In the genomic region with DNA sequence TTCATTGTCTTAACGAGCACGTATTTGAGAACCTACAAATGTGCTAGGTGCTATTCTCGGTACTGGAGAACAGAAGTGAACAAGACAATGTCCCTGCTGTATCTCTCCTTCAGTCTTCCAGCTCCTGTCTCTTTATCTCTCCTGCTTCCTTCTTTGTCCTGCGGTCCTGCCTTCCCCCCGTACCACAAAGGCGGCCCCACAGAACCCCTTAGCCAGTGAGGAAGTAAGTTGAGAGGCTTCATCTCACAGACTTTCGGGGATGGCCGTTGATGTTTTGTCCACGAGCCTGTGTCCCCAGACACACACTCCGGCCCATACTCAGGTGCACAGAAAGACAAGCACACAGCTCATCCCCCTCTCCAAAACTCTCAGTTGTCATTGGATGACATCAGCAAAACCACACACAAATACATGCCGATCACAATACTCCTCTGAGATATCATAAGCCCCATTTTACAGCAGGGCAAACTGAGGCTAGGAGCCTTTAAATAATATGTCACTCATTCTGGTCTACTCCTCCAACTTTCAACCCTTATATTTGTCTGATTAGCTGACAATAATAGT, we compare ENCODE assay signal across 1 cellular context.
TF ChIP-seq lines count a peak whose summit lies in the region.

No MANE protein-coding gene starts in this region.

TF ChIP-seq in H1, 55 proteins besides CTCF, POLR2A, EP300 and RAD21:
- TF ChIP-seq KDM4A (IDR thresholded peaks at IDR 0.05; ENCODE audit: low read depth, low read length, severe bottlenecking) (no peak), FOSL1 (IDR thresholded peaks at IDR 0.05; ENCODE audit: insufficient read depth, low read depth, low read length) (no peak), CBX5 (IDR thresholded peaks at IDR 0.05; ENCODE audit: low read depth, low read length) (no peak), ATF2 (IDR thresholded peaks at IDR 0.05; ENCODE audit: low read length) (0 out of 2 replicates have a peak, but pooled peaks have one; percentile 37), HDAC2 (IDR thresholded peaks at IDR 0.05; ENCODE audit: borderline replicate concordance in 1 of 2, low read depth in 2 of 2, low read length in 2 of 2) (peak in 1 of 2 experiments; percentile 100; a peak in 2 of 4 replicates), CBX8 (IDR thresholded peaks at IDR 0.05; ENCODE audit: borderline replicate concordance, low read depth, low read length) (no peak), BCL11A (IDR thresholded peaks at IDR 0.05; ENCODE audit: low read depth in 2 of 2, low read length in 2 of 2) (no peak), KDM1A (IDR thresholded peaks at IDR 0.05; ENCODE audit: borderline replicate concordance, low read length) (peak; percentile 100), SIN3A (conservative IDR thresholded peaks at IDR 0.05 in 1 of 2, IDR thresholded peaks at IDR 0.05 in 1 of 2; ENCODE audit: low read depth in 1 of 2, low read length in 2 of 2) (no peak)
